1 cellular context compared by ENCODE assay signal in genomic region chr15:89077750-89078149, GRCh38.
TF ChIP-seq lines count a peak whose summit lies in the region.

No MANE protein-coding gene starts in this region.

TF ChIP-seq in HEK293, 187 proteins besides CTCF, POLR2A, EP300 and RAD21:
- TF ChIP-seq, protein P1, sequence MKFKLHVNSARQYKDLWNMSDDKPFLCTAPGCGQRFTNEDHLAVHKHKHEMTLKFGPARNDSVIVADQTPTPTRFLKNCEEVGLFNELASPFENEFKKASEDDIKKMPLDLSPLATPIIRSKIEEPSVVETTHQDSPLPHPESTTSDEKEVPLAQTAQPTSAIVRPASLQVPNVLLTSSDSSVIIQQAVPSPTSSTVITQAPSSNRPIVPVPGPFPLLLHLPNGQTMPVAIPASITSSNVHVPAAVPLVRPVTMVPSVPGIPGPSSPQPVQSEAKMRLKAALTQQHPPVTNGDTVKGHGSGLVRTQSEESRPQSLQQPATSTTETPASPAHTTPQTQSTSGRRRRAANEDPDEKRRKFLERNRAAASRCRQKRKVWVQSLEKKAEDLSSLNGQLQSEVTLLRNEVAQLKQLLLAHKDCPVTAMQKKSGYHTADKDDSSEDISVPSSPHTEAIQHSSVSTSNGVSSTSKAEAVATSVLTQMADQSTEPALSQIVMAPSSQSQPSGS (tag by site-specific recombination; IDR thresholded peaks at IDR 0.05; ENCODE audit: low read depth) = peak; percentile 87
- no peak for TF ChIP-seq SALL2 (tag by site-specific recombination; IDR thresholded peaks at IDR 0.05; ENCODE audit: borderline replicate concordance)
- TF ChIP-seq ZNF777 (tag by site-specific recombination; IDR thresholded peaks at IDR 0.05; ENCODE audit: borderline replicate concordance) = no peak
- 0 out of 2 replicates have a peak, but pooled peaks have one; percentile 35 for TF ChIP-seq PRDM1 (tag by site-specific recombination; IDR thresholded peaks at IDR 0.05)
- TF ChIP-seq ZNF629 (tag by site-specific recombination; IDR thresholded peaks at IDR 0.05) = 0 out of 2 replicates have a peak, but pooled peaks have one; percentile 25
- TF ChIP-seq ZNF302 (tag by site-specific recombination; IDR thresholded peaks at IDR 0.05; ENCODE audit: low read depth) = no peak
